Comparison of ENCODE assay signal across 20 cellular contexts in the genomic region with DNA sequence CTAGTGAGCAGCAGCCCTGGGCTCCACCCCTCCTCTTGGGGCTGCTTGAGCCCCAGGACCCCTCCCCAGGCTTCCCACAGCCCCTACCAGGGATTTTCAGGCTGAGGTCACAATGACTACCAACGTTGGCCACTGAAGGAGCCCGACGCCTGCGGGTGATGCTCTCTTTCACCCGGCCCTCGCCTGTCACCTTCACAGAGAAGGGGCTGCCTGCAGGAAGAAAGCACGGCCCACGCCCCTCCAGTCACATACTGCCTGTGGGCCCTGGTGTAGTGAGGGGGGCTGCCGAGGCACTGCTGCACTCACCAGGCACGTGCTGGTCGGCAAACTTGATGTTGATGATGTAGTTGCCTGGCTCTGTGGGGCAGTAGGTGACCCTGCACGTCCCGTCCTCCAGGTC. TPM values are rescaled to one million over a fixed set of nuclear protein-coding genes. Genes with fewer than 3 reads are reported as not detected.
A peak's percentile ranks its signal among the peaks of the same experiment; 100 is the strongest.
DNase-seq lines count a peak whose midpoint lies in the region; ATAC-seq, FAIRE-seq and TF ChIP-seq lines count a peak whose summit lies in the region.
"Had no signal": no experiment of that assay in that cellular context is flagged by ENCODE, and none has a peak within 500 bp of the region (broad histone marks: within the 10 kb centered on the region; RNA-seq: fewer than 3 reads in every experiment).

No MANE protein-coding gene starts in this region.

- no peaks in the 10 kb centered on the region for H4K20me1 ChIP-seq in HepG2 (ENCODE audit: insufficient read depth, low read length)

- H3K4me3 ChIP-seq in HepG2 (replicated peaks in 1 of 3; ENCODE audit: insufficient read depth in 1 of 3, low read depth in 2 of 3, low read length in 3 of 3) (no peak overlapping the region), right lobe of liver (no peak overlapping the region), gastroesophageal sphincter (no peak overlapping the region), prostate gland (no peak overlapping the region)
- H3K4me3 ChIP-seq: GM23248, right atrium auricular region, uterus had no signal

- TF ChIP-seq CTCF in HepG2 (CRISPR knock-in tag; IDR thresholded peaks at IDR 0.05) (no peak), right lobe of liver (IDR thresholded peaks at IDR 0.05) (no peak), RWPE1 (conservative IDR thresholded peaks at IDR 0.05; ENCODE audit: low read depth) (no peak), gastroesophageal sphincter (IDR thresholded peaks at IDR 0.05) (no peak), prostate gland (IDR thresholded peaks at IDR 0.05) (no peak)

- no peak overlapping the region for H3K4me3 Mint-ChIP-seq in T-helper 2 cell treated with Interferon-gamma antibody and Interleukin-4, amounts not matched to agents 5 μg/mL and 100 μg/mL, for 36 hours
- H3K4me3 Mint-ChIP-seq: mesothelial cell of epicardium had no signal

- POLR2A ChIA-PET in HepG2 (lab: Yijun Ruan, JAX): no interaction called here
- POLR2A ChIA-PET in RWPE1 (lab: Yijun Ruan, JAX; ENCODE audit: low non-redundant PET): no interaction called here

- peaks cover 30% of the 10 kb centered on the region for H3K36me3 Mint-ChIP-seq in T-helper 2 cell treated with Interferon-gamma antibody and Interleukin-4, amounts not matched to agents 5 μg/mL and 100 μg/mL, for 36 hours (ENCODE audit: low read depth)

- no peak for TF ChIP-seq RAD21 in HepG2 (CRISPR knock-in tag; IDR thresholded peaks at IDR 0.05)

- no peak overlapping the region for H3K9ac ChIP-seq in HepG2 (ENCODE audit: insufficient read depth, low read depth, low read length)
- H3K9ac ChIP-seq: GM23248 had no signal

- intact Hi-C loops in HepG2 (cut with micrococcal nuclease; ENCODE audit: unreplicated experiment): no loop called here
- intact Hi-C loops in right lobe of liver (cut with DNase I): no loop called here
- intact Hi-C loops in prostate gland (cut with DNase I): no loop called here

- H3K9me3 ChIP-seq in HepG2 (ENCODE audit: low read length): no peaks in the 10 kb centered on the region
- no peaks in the 10 kb centered on the region for H3K9me3 ChIP-seq in right lobe of liver
- no peaks in the 10 kb centered on the region for H3K9me3 ChIP-seq in gastroesophageal sphincter
- no peaks in the 10 kb centered on the region for H3K9me3 ChIP-seq in prostate gland
- H3K9me3 ChIP-seq: neutrophil, right atrium auricular region, uterus had no signal

- H3K27me3 ChIP-seq in HepG2 (ENCODE audit: control insufficient read depth in 1 of 2, insufficient read depth in 2 of 2, low read length in 2 of 2) (no peaks in the 10 kb centered on the region), right lobe of liver (no peaks in the 10 kb centered on the region), gastroesophageal sphincter (no peaks in the 10 kb centered on the region), prostate gland (replicated peaks; ENCODE audit: insufficient read depth) (no peaks in the 10 kb centered on the region)
- H3K27me3 ChIP-seq: neutrophil, right atrium auricular region, uterus had no signal

- H3K36me3 ChIP-seq in HepG2 (replicated peaks in 1 of 2; ENCODE audit: control insufficient read depth in 1 of 2, insufficient read depth in 2 of 2, low read length in 2 of 2) (peaks cover 11 to 33% of the 10 kb centered on the region in 2 experiments; a peak in 4 of 5 replicates), right lobe of liver (peaks cover 0 to 4% (median 0%) of the 10 kb centered on the region in 4 donors), gastroesophageal sphincter (peaks cover 0 to 90% of the 10 kb centered on the region in 2 donors), prostate gland (no peaks in the 10 kb centered on the region)
- H3K36me3 ChIP-seq: uterus had no signal

- H3K27me3 Mint-ChIP-seq in T-helper 2 cell treated with Interferon-gamma antibody and Interleukin-4, amounts not matched to agents 5 μg/mL and 100 μg/mL, for 36 hours (ENCODE audit: low read depth): no peaks in the 10 kb centered on the region
- H3K27me3 Mint-ChIP-seq: stimulated activated naive CD8-positive, alpha-beta T cell treated with anti-CD3 and anti-CD28 coated beads, Interleukin-15, amount 100 ng/mL, for 72 hours had no signal

- no peak overlapping the region for H3K27ac ChIP-seq in HepG2 (ENCODE audit: extremely low read length, insufficient read depth, low read length)
- H3K27ac ChIP-seq in right lobe of liver: no peak overlapping the region
- H3K27ac ChIP-seq in RWPE1: peak overlapping the region; percentile 97
- H3K27ac ChIP-seq in gastroesophageal sphincter: peak overlapping the region in 3 of 4 donors; percentile 78 to 99 (median 94)
- no peak overlapping the region for H3K27ac ChIP-seq in prostate gland
- H3K27ac ChIP-seq: GM23248, neutrophil, uterus had no signal

- no peaks in the 10 kb centered on the region for H3K9me3 Mint-ChIP-seq in T-helper 2 cell treated with Interferon-gamma antibody and Interleukin-4, amounts not matched to agents 5 μg/mL and 100 μg/mL, for 36 hours
- H3K9me3 Mint-ChIP-seq: mesothelial cell of epicardium; stimulated activated naive CD8-positive, alpha-beta T cell treated with anti-CD3 and anti-CD28 coated beads, Interleukin-15, amount 100 ng/mL, for 72 hours had no signal

- no peak overlapping the region for H2AFZ ChIP-seq in HepG2 (ENCODE audit: low read length)
- H2AFZ ChIP-seq: GM23248 had no signal

- BruUV-seq in HepG2 (replicated peaks; lab: Mats Ljungman, UMichigan): TSS peak; percentile 49

- no peak overlapping the region for H3K4me2 ChIP-seq in HepG2 (ENCODE audit: low read depth, low read length)

- H3K4me1 ChIP-seq in HepG2 (ENCODE audit: insufficient read depth, low read length) (peaks cover 1% of the 10 kb centered on the region; the same call in 1 of the 2 replicates), right lobe of liver (peaks cover 0 to 3% (median 0%) of the 10 kb centered on the region in 4 donors), gastroesophageal sphincter (peaks cover 0 to 33% (median 0%) of the 10 kb centered on the region in 3 donors), prostate gland (replicated peaks) (no peaks in the 10 kb centered on the region)
- H3K4me1 ChIP-seq: right atrium auricular region, uterus had no signal

- in situ Hi-C loops in HepG2 (cut with HindIII; ENCODE audit: extremely low pct_ligation_motif_present, low pct_unique_long_range_greater_than_20kb): no loop called here

- FAIRE-seq in HepG2 (lab: Jason Lieb, UNC): no peak
- FAIRE-seq: kidney had no signal

- 100% methylated on average over 1 of the region's 13 CpGs for WGBS in HepG2 (ENCODE audit: low lambda C conversion rate)
- WGBS in right lobe of liver (ENCODE audit: insufficient coverage, low coverage, low lambda C conversion rate, missing lambda C conversion rate): 100% methylated on average over 1 of the region's 13 CpGs
- WGBS in gastroesophageal sphincter (ENCODE audit: low coverage in 1 of 2), 2 donors: no CpG with 5 or more reads among the region's 13 CpGs
- WGBS in prostate gland: 79% methylated on average over 5 of the region's 13 CpGs

- no peak for TF ChIP-seq EP300 in HepG2 (IDR thresholded peaks at IDR 0.05; ENCODE audit: low read depth in 2 of 2, low read length in 2 of 2)
- TF ChIP-seq EP300 in HepG2 (CRISPR knock-in tag; IDR thresholded peaks at IDR 0.05; ENCODE audit: borderline replicate concordance): no peak
- TF ChIP-seq EP300 in gastroesophageal sphincter (IDR thresholded peaks at IDR 0.05): no peak

- H3K79me2 ChIP-seq in HepG2 (ENCODE audit: insufficient read depth, low read length): no peaks in the 10 kb centered on the region

- TF ChIP-seq POLR2A in HepG2 (IDR thresholded peaks at IDR 0.05; ENCODE audit: insufficient read depth in 1 of 2, low read depth in 2 of 2, low read length in 2 of 2) (no peak), right lobe of liver (IDR thresholded peaks at IDR 0.05) (no peak), gastroesophageal sphincter (IDR thresholded peaks at IDR 0.05) (no peak), prostate gland (IDR thresholded peaks at IDR 0.05) (no peak)

- no peak overlapping the region for H3K27ac Mint-ChIP-seq in T-helper 2 cell treated with Interferon-gamma antibody and Interleukin-4, amounts not matched to agents 5 μg/mL and 100 μg/mL, for 36 hours
- H3K27ac Mint-ChIP-seq: mesothelial cell of epicardium had no signal

- ATAC-seq in HepG2 (no peak), right lobe of liver (no peak), gastroesophageal sphincter (no peak)
- ATAC-seq: stimulated activated naive CD8-positive, alpha-beta T cell treated with anti-CD3 and anti-CD28 coated beads, Interleukin-15, amount 100 ng/mL, for 72 hours had no signal

- DNase-seq in HepG2 (ENCODE audit: low spot score) (no peak), right lobe of liver (no peak), RWPE1 (ENCODE audit: low spot score) (no peak), prostate gland (ENCODE audit: low spot score) (no peak), GM19238 (ENCODE audit: insufficient read length, low spot score) (no peak), retina (no peak)
- DNase-seq in T-helper 2 cell treated with Interferon-gamma antibody and Interleukin-4, amounts not matched to agents 5 μg/mL and 100 μg/mL, for 36 hours (ENCODE audit: low spot score): no peak
- DNase-seq: cerebellar nuclear complex; GM23248; hippocampal formation; KBM-7; kidney; NCI-H82; stimulated activated naive CD8-positive, alpha-beta T cell treated with anti-CD3 and anti-CD28 coated beads, Interleukin-15, amount 100 ng/mL, for 72 hours had no signal

- CTCF ChIA-PET in HepG2 (lab: Yijun Ruan, JAX; ENCODE audit: low intra/inter-chr PET ratio, low total read pairs) (no interaction called here), RWPE1 (lab: Yijun Ruan, JAX) (no interaction called here)

- H3K4me1 Mint-ChIP-seq in T-helper 2 cell treated with Interferon-gamma antibody and Interleukin-4, amounts not matched to agents 5 μg/mL and 100 μg/mL, for 36 hours (ENCODE audit: low read depth): peaks cover 3% of the 10 kb centered on the region
- H3K4me1 Mint-ChIP-seq: mesothelial cell of epicardium had no signal

RNA-seq across cellular contexts. Expression of a gene that starts 22.0 kb away (rescaled TPM):
- 119 and 174 TPM in 2 replicates for total RNA-seq in HepG2 (2016; rRNA removed; fragmentation: Illumina TruSeq; extraction: Trizol)
- total RNA-seq in HepG2 (2016; cell fraction: cytosol; rRNA removed; fragmentation: Illumina TruSeq; extraction: Trizol; ENCODE audit: low read depth): 13.2 and 13.4 TPM in 2 replicates
- total RNA-seq in HepG2 (2016; cell fraction: insoluble cytoplasmic fraction; rRNA removed; fragmentation: Illumina TruSeq; extraction: Trizol): 90.0 and 191 TPM in 2 replicates
- total RNA-seq in HepG2 (2016; cell fraction: membrane; rRNA removed; fragmentation: Illumina TruSeq; extraction: Trizol): 36.3 and 36.5 TPM in 2 replicates
- 184 and 199 TPM in 2 replicates for total RNA-seq in HepG2 (2016; cell fraction: nucleus; rRNA removed; fragmentation: Illumina TruSeq; extraction: Trizol)
- 83.4 and 117 TPM in 2 replicates for polyA plus RNA-seq in HepG2 (2011; rRNA removed)
- 51.4 and 75.1 TPM in 2 replicates for polyA plus RNA-seq in HepG2 (2011; cell fraction: cytosol; rRNA removed)
- 546 and 648 TPM in 2 replicates for polyA plus RNA-seq in HepG2 (2011; cell fraction: nucleus; rRNA removed)
- polyA plus RNA-seq in HepG2 (2012): 102 and 157 TPM in 2 replicates
- polyA plus RNA-seq in HepG2 (2016; cell fraction: cytosol; fragmentation: Illumina TruSeq; extraction: Trizol; ENCODE audit: low read depth): 12.4 and 15.1 TPM in 2 replicates
- 93.9 and 131 TPM in 2 replicates for polyA plus RNA-seq in HepG2 (2016; cell fraction: insoluble cytoplasmic fraction; fragmentation: Illumina TruSeq; extraction: Trizol; ENCODE audit: low read depth)
- polyA plus RNA-seq in HepG2 (2016; cell fraction: membrane; fragmentation: Illumina TruSeq; extraction: Trizol; ENCODE audit: low read depth): 22.9 and 27.1 TPM in 2 replicates
- 309 and 326 TPM in 2 replicates for polyA plus RNA-seq in HepG2 (2016; cell fraction: nucleus; fragmentation: Illumina TruSeq; extraction: Trizol; ENCODE audit: insufficient read depth, low read depth)
- polyA minus RNA-seq in HepG2 (2011; rRNA and poly(A)+ RNA removed; ENCODE audit: low replicate concordance): 637 and 802 TPM in 2 replicates
- 304 and 314 TPM in 2 replicates for polyA minus RNA-seq in HepG2 (2011; cell fraction: cytosol; rRNA and poly(A)+ RNA removed)
- polyA minus RNA-seq in HepG2 (2011; cell fraction: nucleus; rRNA and poly(A)+ RNA removed): 230 and 260 TPM in 2 replicates
- 100 to 1,000 TPM in 1 of 6 experiments, 10 to 100 TPM in 5; 46.8 to 124 (median 82.6) TPM for total RNA-seq in right lobe of liver
- total RNA-seq in gastroesophageal sphincter: over 10,000 TPM in 1 of 4 donors, 1,000 to 10,000 TPM in 3; 7,815 to 15,318 (median 8,757) TPM
- 1,000 to 10,000 TPM; 1,711 to 2,337 TPM for total RNA-seq in prostate gland

RNA-seq across cellular contexts. Expression of a gene that starts 26.6 kb away (rescaled TPM):
- 10.4 and 14.5 TPM in 2 replicates for total RNA-seq in HepG2 (2016; rRNA removed; fragmentation: Illumina TruSeq; extraction: Trizol)
- total RNA-seq in HepG2 (2016; cell fraction: cytosol; rRNA removed; fragmentation: Illumina TruSeq; extraction: Trizol; ENCODE audit: low read depth): 23.2 and 32.8 TPM in 2 replicates
- total RNA-seq in HepG2 (2016; cell fraction: insoluble cytoplasmic fraction; rRNA removed; fragmentation: Illumina TruSeq; extraction: Trizol): 8.8 and 14.4 TPM in 2 replicates
- total RNA-seq in HepG2 (2016; cell fraction: membrane; rRNA removed; fragmentation: Illumina TruSeq; extraction: Trizol): 27.8 and 36.0 TPM in 2 replicates
- total RNA-seq in HepG2 (2016; cell fraction: nucleus; rRNA removed; fragmentation: Illumina TruSeq; extraction: Trizol): 9.2 and 9.7 TPM in 2 replicates
- polyA plus RNA-seq in HepG2 (2011; rRNA removed): 14.9 and 19.1 TPM in 2 replicates
- 16.0 and 18.2 TPM in 2 replicates for polyA plus RNA-seq in HepG2 (2011; cell fraction: cytosol; rRNA removed)
- 49.8 and 50.2 TPM in 2 replicates for polyA plus RNA-seq in HepG2 (2011; cell fraction: nucleus; rRNA removed)
- 17.5 and 18.8 TPM in 2 replicates for polyA plus RNA-seq in HepG2 (2012)
- polyA plus RNA-seq in HepG2 (2016; cell fraction: cytosol; fragmentation: Illumina TruSeq; extraction: Trizol; ENCODE audit: low read depth): 74.7 and 108 TPM in 2 replicates
- 25.4 and 35.1 TPM in 2 replicates for polyA plus RNA-seq in HepG2 (2016; cell fraction: insoluble cytoplasmic fraction; fragmentation: Illumina TruSeq; extraction: Trizol; ENCODE audit: low read depth)
- 69.7 and 96.5 TPM in 2 replicates for polyA plus RNA-seq in HepG2 (2016; cell fraction: membrane; fragmentation: Illumina TruSeq; extraction: Trizol; ENCODE audit: low read depth)
- polyA plus RNA-seq in HepG2 (2016; cell fraction: nucleus; fragmentation: Illumina TruSeq; extraction: Trizol; ENCODE audit: insufficient read depth, low read depth): 38.7 and 39.0 TPM in 2 replicates
- 13.3 and 53.4 TPM in 2 replicates for polyA minus RNA-seq in HepG2 (2011; rRNA and poly(A)+ RNA removed; ENCODE audit: low replicate concordance)
- polyA minus RNA-seq in HepG2 (2011; cell fraction: cytosol; rRNA and poly(A)+ RNA removed): 9.3 and 9.9 TPM in 2 replicates
- polyA minus RNA-seq in HepG2 (2011; cell fraction: nucleus; rRNA and poly(A)+ RNA removed): 6.2 and 7.2 TPM in 2 replicates
- 10 to 100 TPM; 19.8 to 28.8 (median 24.2) TPM for total RNA-seq in right lobe of liver
- total RNA-seq in gastroesophageal sphincter: 10 to 100 TPM; 41.0 to 58.6 (median 50.6) TPM
- 10 to 100 TPM; 61.4 to 66.1 TPM for total RNA-seq in prostate gland

RNA-seq across cellular contexts. Expression of a gene that starts 45.7 kb away (rescaled TPM):
- 2,381 and 2,883 TPM in 2 replicates for total RNA-seq in HepG2 (2016; rRNA removed; fragmentation: Illumina TruSeq; extraction: Trizol)
- 2,845 and 3,163 TPM in 2 replicates for total RNA-seq in HepG2 (2016; cell fraction: cytosol; rRNA removed; fragmentation: Illumina TruSeq; extraction: Trizol; ENCODE audit: low read depth)
- total RNA-seq in HepG2 (2016; cell fraction: insoluble cytoplasmic fraction; rRNA removed; fragmentation: Illumina TruSeq; extraction: Trizol): 2,364 and 2,968 TPM in 2 replicates
- total RNA-seq in HepG2 (2016; cell fraction: membrane; rRNA removed; fragmentation: Illumina TruSeq; extraction: Trizol): 6,021 and 6,074 TPM in 2 replicates
- total RNA-seq in HepG2 (2016; cell fraction: nucleus; rRNA removed; fragmentation: Illumina TruSeq; extraction: Trizol): 936 and 1,040 TPM in 2 replicates
- 4,713 and 5,167 TPM in 2 replicates for polyA plus RNA-seq in HepG2 (2011; rRNA removed)
- polyA plus RNA-seq in HepG2 (2011; cell fraction: cytosol; rRNA removed): 7,297 and 8,438 TPM in 2 replicates
- polyA plus RNA-seq in HepG2 (2011; cell fraction: nucleus; rRNA removed): 1,715 and 1,756 TPM in 2 replicates
- 3,170 and 4,590 TPM in 2 replicates for polyA plus RNA-seq in HepG2 (2012)
- polyA plus RNA-seq in HepG2 (2016; cell fraction: cytosol; fragmentation: Illumina TruSeq; extraction: Trizol; ENCODE audit: low read depth): 5,111 and 5,676 TPM in 2 replicates
- polyA plus RNA-seq in HepG2 (2016; cell fraction: insoluble cytoplasmic fraction; fragmentation: Illumina TruSeq; extraction: Trizol; ENCODE audit: low read depth): 3,496 and 3,549 TPM in 2 replicates
- 7,184 and 7,370 TPM in 2 replicates for polyA plus RNA-seq in HepG2 (2016; cell fraction: membrane; fragmentation: Illumina TruSeq; extraction: Trizol; ENCODE audit: low read depth)
- polyA plus RNA-seq in HepG2 (2016; cell fraction: nucleus; fragmentation: Illumina TruSeq; extraction: Trizol; ENCODE audit: insufficient read depth, low read depth): 1,977 and 1,989 TPM in 2 replicates
- polyA minus RNA-seq in HepG2 (2011; rRNA and poly(A)+ RNA removed; ENCODE audit: low replicate concordance): 1,812 and 2,162 TPM in 2 replicates
- 929 and 970 TPM in 2 replicates for polyA minus RNA-seq in HepG2 (2011; cell fraction: cytosol; rRNA and poly(A)+ RNA removed)
- 272 and 332 TPM in 2 replicates for polyA minus RNA-seq in HepG2 (2011; cell fraction: nucleus; rRNA and poly(A)+ RNA removed)
- total RNA-seq in right lobe of liver: 1,000 to 10,000 TPM in 5 of 6 experiments, 100 to 1,000 TPM in 1; 899 to 1,899 (median 1,157) TPM
- 1,000 to 10,000 TPM; 3,970 to 7,427 (median 5,392) TPM for total RNA-seq in gastroesophageal sphincter
- total RNA-seq in prostate gland: 1,000 to 10,000 TPM; 3,702 to 5,500 TPM

RNA-seq across cellular contexts. Expression of a gene that starts 56.6 kb away (rescaled TPM):
- total RNA-seq in HepG2 (2016; rRNA removed; fragmentation: Illumina TruSeq; extraction: Trizol): 4.6 and 4.7 TPM in 2 replicates
- total RNA-seq in HepG2 (2016; cell fraction: cytosol; rRNA removed; fragmentation: Illumina TruSeq; extraction: Trizol; ENCODE audit: low read depth): 3.2 and 3.4 TPM in 2 replicates
- 3.9 and 5.0 TPM in 2 replicates for total RNA-seq in HepG2 (2016; cell fraction: insoluble cytoplasmic fraction; rRNA removed; fragmentation: Illumina TruSeq; extraction: Trizol)
- 8.0 and 8.2 TPM in 2 replicates for total RNA-seq in HepG2 (2016; cell fraction: membrane; rRNA removed; fragmentation: Illumina TruSeq; extraction: Trizol)
- total RNA-seq in HepG2 (2016; cell fraction: nucleus; rRNA removed; fragmentation: Illumina TruSeq; extraction: Trizol): 5.1 and 5.8 TPM in 2 replicates
- 12.3 and 16.5 TPM in 2 replicates for polyA plus RNA-seq in HepG2 (2011; rRNA removed)
- 13.3 and 15.2 TPM in 2 replicates for polyA plus RNA-seq in HepG2 (2011; cell fraction: cytosol; rRNA removed)
- polyA plus RNA-seq in HepG2 (2011; cell fraction: nucleus; rRNA removed): 17.5 and 18.0 TPM in 2 replicates
- 8.0 and 11.7 TPM in 2 replicates for polyA plus RNA-seq in HepG2 (2012)
- polyA plus RNA-seq in HepG2 (2016; cell fraction: cytosol; fragmentation: Illumina TruSeq; extraction: Trizol; ENCODE audit: low read depth): 4.0 and 4.8 TPM in 2 replicates
- 4.8 and 4.9 TPM in 2 replicates for polyA plus RNA-seq in HepG2 (2016; cell fraction: insoluble cytoplasmic fraction; fragmentation: Illumina TruSeq; extraction: Trizol; ENCODE audit: low read depth)
- polyA plus RNA-seq in HepG2 (2016; cell fraction: membrane; fragmentation: Illumina TruSeq; extraction: Trizol; ENCODE audit: low read depth): 9.1 and 9.5 TPM in 2 replicates
- 5.5 and 8.8 TPM in 2 replicates for polyA plus RNA-seq in HepG2 (2016; cell fraction: nucleus; fragmentation: Illumina TruSeq; extraction: Trizol; ENCODE audit: insufficient read depth, low read depth)
- polyA minus RNA-seq in HepG2 (2011; rRNA and poly(A)+ RNA removed; ENCODE audit: low replicate concordance): 24.1 and 42.4 TPM in 2 replicates
- polyA minus RNA-seq in HepG2 (2011; cell fraction: cytosol; rRNA and poly(A)+ RNA removed): 5.9 and 6.7 TPM in 2 replicates
- 4.2 and 5.0 TPM in 2 replicates for polyA minus RNA-seq in HepG2 (2011; cell fraction: nucleus; rRNA and poly(A)+ RNA removed)
- 10 to 100 TPM; 11.7 to 19.5 (median 14.9) TPM for total RNA-seq in right lobe of liver
- total RNA-seq in gastroesophageal sphincter: 10 to 100 TPM; 11.1 to 29.3 (median 22.3) TPM
- total RNA-seq in prostate gland: 10 to 100 TPM; 36.8 to 70.7 TPM

RNA-seq across cellular contexts. Expression of a gene that starts 56.9 kb away (rescaled TPM):
- not detected in 2 replicates for total RNA-seq in HepG2 (2016; rRNA removed; fragmentation: Illumina TruSeq; extraction: Trizol)
- total RNA-seq in HepG2 (2016; cell fraction: cytosol; rRNA removed; fragmentation: Illumina TruSeq; extraction: Trizol; ENCODE audit: low read depth): not detected in 2 replicates
- total RNA-seq in HepG2 (2016; cell fraction: insoluble cytoplasmic fraction; rRNA removed; fragmentation: Illumina TruSeq; extraction: Trizol): not detected in 2 replicates
- not detected in 2 replicates for total RNA-seq in HepG2 (2016; cell fraction: membrane; rRNA removed; fragmentation: Illumina TruSeq; extraction: Trizol)
- not detected in 2 replicates for total RNA-seq in HepG2 (2016; cell fraction: nucleus; rRNA removed; fragmentation: Illumina TruSeq; extraction: Trizol)
- not detected in 2 replicates for polyA plus RNA-seq in HepG2 (2011; rRNA removed)
- polyA plus RNA-seq in HepG2 (2011; cell fraction: cytosol; rRNA removed): not detected in 2 replicates
- not detected in 2 replicates for polyA plus RNA-seq in HepG2 (2011; cell fraction: nucleus; rRNA removed)
- not detected in 2 replicates for polyA plus RNA-seq in HepG2 (2012)
- polyA plus RNA-seq in HepG2 (2016; cell fraction: cytosol; fragmentation: Illumina TruSeq; extraction: Trizol; ENCODE audit: low read depth): not detected in 2 replicates
- polyA plus RNA-seq in HepG2 (2016; cell fraction: insoluble cytoplasmic fraction; fragmentation: Illumina TruSeq; extraction: Trizol; ENCODE audit: low read depth): not detected in 2 replicates
- polyA plus RNA-seq in HepG2 (2016; cell fraction: membrane; fragmentation: Illumina TruSeq; extraction: Trizol; ENCODE audit: low read depth): not detected in 2 replicates
- polyA plus RNA-seq in HepG2 (2016; cell fraction: nucleus; fragmentation: Illumina TruSeq; extraction: Trizol; ENCODE audit: insufficient read depth, low read depth): not detected in 2 replicates
- 0.33 TPM in 1 of 2 replicates, not detected in the other for polyA minus RNA-seq in HepG2 (2011; rRNA and poly(A)+ RNA removed; ENCODE audit: low replicate concordance)
- polyA minus RNA-seq in HepG2 (2011; cell fraction: cytosol; rRNA and poly(A)+ RNA removed): not detected in 2 replicates
- not detected in 2 replicates for polyA minus RNA-seq in HepG2 (2011; cell fraction: nucleus; rRNA and poly(A)+ RNA removed)
- under 1 TPM in 1 of 6 experiments, not detected in 5; 0.06 TPM for total RNA-seq in right lobe of liver
- under 1 TPM in 2 of 4 donors, not detected in 2; 0.31 TPM for total RNA-seq in gastroesophageal sphincter
- 100 to 1,000 TPM in 1 of 2 donors, not detected in 1; 113 TPM for total RNA-seq in prostate gland
- total RNA-seq: GM23248, RPMI7951 had no signal
- polyA plus RNA-seq: GM23248 had no signal

Comparison
In these comparisons a context has a peak if more than half of its experiments do, and no peak if none do; other contexts are left out.
1. H3K27ac ChIP-seq: peak in RWPE1 (single experiment) and gastroesophageal sphincter (3 of 4); none in HepG2 (single experiment), right lobe of liver (0 of 3) and prostate gland (0 of 2).
2. RNA of a gene that starts 22.0 kb away (total RNA-seq): 7,815 to 15,318 TPM in gastroesophageal sphincter and 1,711 to 2,337 TPM in prostate gland; 13.2 to 199 TPM in HepG2 and 46.8 to 124 TPM in right lobe of liver; every median in the first group is over 4 times any median in the second.